Comparison of ENCODE assay signal across 7 cellular contexts in the genomic region with DNA sequence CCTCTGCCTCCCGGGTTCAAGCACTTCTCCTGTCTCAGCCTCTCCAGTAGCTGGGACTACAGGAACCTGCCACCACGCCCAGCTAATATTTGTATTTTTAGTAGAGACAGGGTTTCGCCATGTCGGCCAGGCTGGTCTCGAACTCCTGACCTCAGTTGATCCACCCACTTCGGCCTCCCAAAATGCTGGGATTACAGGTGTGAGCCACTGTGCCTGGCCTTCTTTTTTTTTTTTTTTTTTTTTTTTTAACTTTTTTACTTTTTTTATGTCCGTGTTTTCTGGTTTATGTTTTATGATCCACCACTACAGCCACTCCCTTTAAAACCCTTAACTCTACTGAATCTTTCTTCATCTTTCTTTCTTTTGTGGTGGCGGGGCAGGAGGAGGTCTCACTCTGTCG. TPM values are rescaled to one million over a fixed set of nuclear protein-coding genes. Genes with fewer than 3 reads are reported as not detected.
DNase-seq lines count a peak whose midpoint lies in the region; ATAC-seq and TF ChIP-seq lines count a peak whose summit lies in the region.
"Not testable (repeated sequence)": the region's sequence is repeated elsewhere in the genome, so short reads cannot be mapped to it uniquely, and the experiment has no call there.

No MANE protein-coding gene starts in this region.

- peak overlapping the region; percentile 25 for H3K27ac Mint-ChIP-seq in CD4-positive, alpha-beta T cell
- H3K27ac Mint-ChIP-seq in activated B cell treated with CpG ODN at 0.5 μM for 24 hours, result not testable (repeated sequence)
- peak overlapping the region; percentile 35 for H3K27ac Mint-ChIP-seq in activated T-helper 2 cell treated with anti-CD3 and anti-CD28 coated beads, Interferon-gamma antibody, Interleukin-2, Interleukin-4, amounts not matched to agents 10 μg/mL and 5 μg/mL and 100 μg/mL, durations not matched to agents 14 hours and 24 hours and 36 hours
- H3K27ac Mint-ChIP-seq in central memory CD8-positive, alpha-beta T cell (ENCODE audit: low read depth), result peak overlapping the region; percentile 86
- peak overlapping the region; percentile 33 for H3K27ac Mint-ChIP-seq in memory B cell

- not testable (repeated sequence) for BruUV-seq in IMR-90 (replicated peaks; lab: Mats Ljungman, UMichigan)

- peak overlapping the region; percentile 63; the same call in 1 of the 2 replicates for H2AK5ac ChIP-seq in IMR-90 (ENCODE audit: low read depth, low read length)

- not testable (repeated sequence) for H3K4me1 ChIP-seq in IMR-90 (ENCODE audit: control insufficient read depth, insufficient read depth, low read length)
- H3K4me1 ChIP-seq in osteoblast (ENCODE audit: insufficient read depth, low read length), result peaks cover 43% of the 10 kb centered on the region

- H3K36me3 ChIP-seq in IMR-90 (ENCODE audit: control insufficient read depth, insufficient read depth, low read length), result peaks cover 19% of the 10 kb centered on the region
- H3K36me3 ChIP-seq in osteoblast (ENCODE audit: insufficient read depth, low read length), result peaks cover 30% of the 10 kb centered on the region

- peak overlapping the region in 1 of 2 experiments; percentile 73; a peak in 2 of 4 replicates for H4K8ac ChIP-seq in IMR-90 (ENCODE audit: low read depth in 2 of 2, low read length in 2 of 2)

- peaks cover 3 to 33% of the 10 kb centered on the region in 2 experiments; a peak in 3 of 4 replicates for H3K79me1 ChIP-seq in IMR-90 (ENCODE audit: low read depth in 1 of 2, low read length in 2 of 2)

- H2BK120ac ChIP-seq in IMR-90 (ENCODE audit: low read depth, low read length), result not testable (repeated sequence)

- H2AFZ ChIP-seq in IMR-90 (replicated peaks; ENCODE audit: low read length, poor library complexity); osteoblast (ENCODE audit: low read length): not testable (repeated sequence)

- H3K56ac ChIP-seq in IMR-90 (ENCODE audit: extremely low read depth, insufficient read depth, low read length), result not testable (repeated sequence)

- H3K18ac ChIP-seq in IMR-90 (ENCODE audit: low read depth, low read length), result not testable (repeated sequence)

- ATAC-seq in CD4-positive, alpha-beta T cell (ENCODE audit: poor library complexity); IMR-90 (ENCODE audit: low read depth); activated B cell treated with CpG ODN at 0.5 μM for 24 hours (ENCODE audit: low read depth); central memory CD8-positive, alpha-beta T cell (replicated peaks; ENCODE audit: extremely low read depth, poor library complexity, severe bottlenecking); memory B cell (ENCODE audit: low read depth): not testable (repeated sequence)

- H3K9ac ChIP-seq in IMR-90 (ENCODE audit: low read depth, low read length), result not testable (repeated sequence)

- DNase-seq in CD4-positive, alpha-beta T cell; IMR-90; activated B cell treated with CpG ODN at 0.5 μM for 24 hours; activated T-helper 2 cell treated with anti-CD3 and anti-CD28 coated beads, Interferon-gamma antibody, Interleukin-2, Interleukin-4, amounts not matched to agents 10 μg/mL and 5 μg/mL and 100 μg/mL, durations not matched to agents 14 hours and 24 hours and 36 hours (ENCODE audit: low spot score); central memory CD8-positive, alpha-beta T cell (ENCODE audit: low spot score in 2 of 2); memory B cell (ENCODE audit: low spot score in 2 of 2); osteoblast (ENCODE audit: insufficient read length, low spot score, missing footprints): not testable (repeated sequence)

- H3K9me1 ChIP-seq in IMR-90 (ENCODE audit: insufficient read depth, low read length), result not testable (repeated sequence)

- H3K4me1 Mint-ChIP-seq in CD4-positive, alpha-beta T cell (ENCODE audit: low read depth), result peaks cover 55% of the 10 kb centered on the region
- peaks cover 40% of the 10 kb centered on the region for H3K4me1 Mint-ChIP-seq in activated B cell treated with CpG ODN at 0.5 μM for 24 hours
- H3K4me1 Mint-ChIP-seq in activated T-helper 2 cell treated with anti-CD3 and anti-CD28 coated beads, Interferon-gamma antibody, Interleukin-2, Interleukin-4, amounts not matched to agents 10 μg/mL and 5 μg/mL and 100 μg/mL, durations not matched to agents 14 hours and 24 hours and 36 hours (ENCODE audit: low read depth), result peaks cover 36% of the 10 kb centered on the region
- H3K4me1 Mint-ChIP-seq in central memory CD8-positive, alpha-beta T cell, result peaks cover 44% of the 10 kb centered on the region
- H3K4me1 Mint-ChIP-seq in memory B cell, result peaks cover 32% of the 10 kb centered on the region

- POLR2A ChIA-PET in CD4-positive, alpha-beta T cell (lab: Charles Lee); IMR-90 (lab: Charles Lee; ENCODE audit: unreplicated experiment); activated B cell treated with CpG ODN at 0.5 μM for 24 hours (lab: Charles Lee): not testable (repeated sequence)

- H3K23ac ChIP-seq in IMR-90 (ENCODE audit: low read depth, low read length), result not testable (repeated sequence)

- peak overlapping the region; percentile 13; the same call in 1 of the 2 replicates for H3K4me3 ChIP-seq in IMR-90 (ENCODE audit: insufficient read depth, low read depth, low read length)
- H3K4me3 ChIP-seq in osteoblast (ENCODE audit: insufficient read depth, low read length), result not testable (repeated sequence)

- CTCF ChIA-PET in CD4-positive, alpha-beta T cell (lab: Charles Lee), result interaction anchor here (1.9 kb wide), 1 partner anchor 143 kb away, joined by 10 read pairs; the partner anchor contains the start of gene SLC30A5
- CTCF ChIA-PET in IMR-90 (lab: Yijun Ruan, JAX); activated B cell treated with CpG ODN at 0.5 μM for 24 hours (lab: Charles Lee): not testable (repeated sequence)

- H3K27me3 ChIP-seq in CD4-positive, alpha-beta T cell (ENCODE audit: control insufficient read depth, insufficient read depth, low read length); IMR-90 (ENCODE audit: control insufficient read depth, insufficient read depth, low read length); osteoblast (ENCODE audit: insufficient read depth, low read length): not testable (repeated sequence)

- dilution Hi-C loops in IMR-90 (cut with HindIII; ENCODE audit: low sequenced_read_pairs, unreplicated experiment), result not testable (repeated sequence)

- H3K4me2 ChIP-seq in IMR-90 (ENCODE audit: low read depth, low read length), result peak overlapping the region; percentile 64
- peak overlapping the region; percentile 42 for H3K4me2 ChIP-seq in osteoblast (ENCODE audit: insufficient read depth, low read length)

- H3K36me3 Mint-ChIP-seq in CD4-positive, alpha-beta T cell (ENCODE audit: low read depth), result peaks cover 62% of the 10 kb centered on the region
- H3K36me3 Mint-ChIP-seq in activated B cell treated with CpG ODN at 0.5 μM for 24 hours (ENCODE audit: low read depth) (peaks cover 41% of the 10 kb centered on the region), memory B cell (peaks cover 17% of the 10 kb centered on the region)
- H3K36me3 Mint-ChIP-seq in activated T-helper 2 cell treated with anti-CD3 and anti-CD28 coated beads, Interferon-gamma antibody, Interleukin-2, Interleukin-4, amounts not matched to agents 10 μg/mL and 5 μg/mL and 100 μg/mL, durations not matched to agents 14 hours and 24 hours and 36 hours (ENCODE audit: low read depth), result peaks cover 42% of the 10 kb centered on the region
- peaks cover 11% of the 10 kb centered on the region for H3K36me3 Mint-ChIP-seq in central memory CD8-positive, alpha-beta T cell (ENCODE audit: insufficient read depth)

- H4K91ac ChIP-seq in IMR-90 (ENCODE audit: insufficient read depth, low read depth, low read length), result peak overlapping the region; percentile 22; the same call in 1 of the 2 replicates

- not testable (repeated sequence) for H4K5ac ChIP-seq in IMR-90 (ENCODE audit: low read depth, low read length)

- H3K9me3 Mint-ChIP-seq in CD4-positive, alpha-beta T cell; activated B cell treated with CpG ODN at 0.5 μM for 24 hours; activated T-helper 2 cell treated with anti-CD3 and anti-CD28 coated beads, Interferon-gamma antibody, Interleukin-2, Interleukin-4, amounts not matched to agents 10 μg/mL and 5 μg/mL and 100 μg/mL, durations not matched to agents 14 hours and 24 hours and 36 hours; central memory CD8-positive, alpha-beta T cell; memory B cell: not testable (repeated sequence)

- intact Hi-C loops in CD4-positive, alpha-beta T cell (cut with DNase I, micrococcal nuclease), result loop anchor here in 1 of 2 experiments (5.0 kb wide), 3 partner anchors 96 to 144 kb away; partner anchors contain the start of genes AK6, CCDC125, RAD17 and SLC30A5
- intact Hi-C loops in IMR-90 (cut with micrococcal nuclease), result loop anchor here (5.0 kb wide), 1 partner anchor 96 kb away; the partner anchor contains the start of gene CCDC125
- intact Hi-C loops in activated B cell treated with CpG ODN at 0.5 μM for 24 hours (cut with micrococcal nuclease); activated T-helper 2 cell treated with anti-CD3 and anti-CD28 coated beads, Interferon-gamma antibody, Interleukin-2, Interleukin-4, amounts not matched to agents 10 μg/mL and 5 μg/mL and 100 μg/mL, durations not matched to agents 14 hours and 24 hours and 36 hours (cut with micrococcal nuclease): not testable (repeated sequence)

- in situ Hi-C loops in IMR-90 (cut with MboI; ENCODE audit: low sequenced_read_pairs), result not testable (repeated sequence)

- not testable (repeated sequence) for H3K27me3 Mint-ChIP-seq in CD4-positive, alpha-beta T cell; activated B cell treated with CpG ODN at 0.5 μM for 24 hours; activated T-helper 2 cell treated with anti-CD3 and anti-CD28 coated beads, Interferon-gamma antibody, Interleukin-2, Interleukin-4, amounts not matched to agents 10 μg/mL and 5 μg/mL and 100 μg/mL, durations not matched to agents 14 hours and 24 hours and 36 hours (ENCODE audit: low read depth); central memory CD8-positive, alpha-beta T cell; memory B cell

- H3K79me2 ChIP-seq in osteoblast (ENCODE audit: insufficient read depth, low read length), result peaks cover 63% of the 10 kb centered on the region

- TF ChIP-seq POLR2A in IMR-90 (IDR thresholded peaks at IDR 0.05; ENCODE audit: low read depth, low read length), result not testable (repeated sequence)

- H2BK15ac ChIP-seq in IMR-90 (ENCODE audit: low read depth, low read length), result peak overlapping the region; percentile 65; the same call in 1 of the 3 replicates

- H2AK9ac ChIP-seq in IMR-90 (replicated peaks; ENCODE audit: low read depth, low read length, poor library complexity), result not testable (repeated sequence)

- not testable (repeated sequence) for TF ChIP-seq RAD21 in IMR-90 (IDR thresholded peaks at IDR 0.05; ENCODE audit: low read length)

- not testable (repeated sequence) for H3K27ac ChIP-seq in CD4-positive, alpha-beta T cell (ENCODE audit: low read depth, low read length); osteoblast (ENCODE audit: low read depth, low read length)
- H3K27ac ChIP-seq in IMR-90 (ENCODE audit: insufficient read depth, low read length), result peak overlapping the region; percentile 76; the same call in 1 of the 2 replicates

- TF ChIP-seq CTCF in CD4-positive, alpha-beta T cell (IDR thresholded peaks at IDR 0.05); IMR-90 (conservative IDR thresholded peaks at IDR 0.05; ENCODE audit: low read depth, low read length); activated B cell treated with CpG ODN at 0.5 μM for 24 hours (IDR thresholded peaks at IDR 0.05); osteoblast (IDR thresholded peaks at IDR 0.05; ENCODE audit: extremely low read depth, low read depth, low read length): not testable (repeated sequence)

- WGBS in IMR-90 (ENCODE audit: extremely low coverage in 2 of 2, insufficient read length in 1 of 2), 2 experiments, result no CpG with 5 or more reads among the region's 9 CpGs

- not testable (repeated sequence) for H3K9me3 ChIP-seq in CD4-positive, alpha-beta T cell (ENCODE audit: control insufficient read depth, low read length); IMR-90 (ENCODE audit: control insufficient read depth, insufficient read depth, low read length); osteoblast (ENCODE audit: low read depth, low read length)

- H3K14ac ChIP-seq in IMR-90 (replicated peaks; ENCODE audit: low read depth, low read length), result peak overlapping the region; percentile 51; the same call in 1 of the 2 replicates

- not testable (repeated sequence) for H4K20me1 ChIP-seq in IMR-90 (ENCODE audit: insufficient read depth, low read length)
- H4K20me1 ChIP-seq in osteoblast (ENCODE audit: insufficient read depth, low read length), result peaks cover 12% of the 10 kb centered on the region

- H3K4me3 Mint-ChIP-seq in CD4-positive, alpha-beta T cell, result peak overlapping the region; percentile 84
- H3K4me3 Mint-ChIP-seq in activated B cell treated with CpG ODN at 0.5 μM for 24 hours, result peak overlapping the region; percentile 51
- H3K4me3 Mint-ChIP-seq in activated T-helper 2 cell treated with anti-CD3 and anti-CD28 coated beads, Interferon-gamma antibody, Interleukin-2, Interleukin-4, amounts not matched to agents 10 μg/mL and 5 μg/mL and 100 μg/mL, durations not matched to agents 14 hours and 24 hours and 36 hours (ENCODE audit: low read depth), result peak overlapping the region; percentile 80
- peak overlapping the region; percentile 90 for H3K4me3 Mint-ChIP-seq in central memory CD8-positive, alpha-beta T cell
- H3K4me3 Mint-ChIP-seq in memory B cell, result peak overlapping the region; percentile 43

- H3K4ac ChIP-seq in IMR-90 (ENCODE audit: low read depth, low read length), result peak overlapping the region; percentile 54; the same call in 1 of the 2 replicates

- H2BK20ac ChIP-seq in IMR-90 (ENCODE audit: low read depth, low read length), result not testable (repeated sequence)

- H2BK5ac ChIP-seq in IMR-90 (ENCODE audit: low read depth, low read length, poor library complexity, severe bottlenecking), result peak overlapping the region; percentile 74

RNA-seq across cellular contexts. Expression of gene CDK7, which starts 2.0 kb away (rescaled TPM):
- 10 to 100 TPM; 30.1 to 33.0 TPM for total RNA-seq in CD4-positive, alpha-beta T cell
- 65.6 and 114 TPM in 2 replicates for total RNA-seq in IMR-90 (2012; rRNA removed)
- 46.3 and 59.8 TPM in 2 replicates for polyA plus RNA-seq in IMR-90 (2012; rRNA removed)
- 9.4 and 9.6 TPM in 2 replicates for polyA plus RNA-seq in IMR-90 (2012; cell fraction: cytosol; rRNA removed)
- 5.2 and 38.2 TPM in 2 replicates for polyA plus RNA-seq in IMR-90 (2012; cell fraction: nucleus; rRNA removed; ENCODE audit: low replicate concordance)
- total RNA-seq in activated B cell treated with CpG ODN at 0.5 μM for 24 hours, result 27.1 and 33.5 TPM in 2 replicates
- total RNA-seq in activated T-helper 2 cell treated with anti-CD3 and anti-CD28 coated beads, Interferon-gamma antibody, Interleukin-2, Interleukin-4, amounts not matched to agents 10 μg/mL and 5 μg/mL and 100 μg/mL, durations not matched to agents 14 hours and 24 hours and 36 hours, result 46.0 and 49.4 TPM in 2 replicates
- total RNA-seq in osteoblast, result 41.5 and 44.5 TPM in 2 replicates

RNA-seq across cellular contexts. Expression of gene CENPH, which starts 47.4 kb away (rescaled TPM):
- total RNA-seq in CD4-positive, alpha-beta T cell, result 1 to 10 TPM; 4.0 to 5.6 TPM
- total RNA-seq in IMR-90 (2012; rRNA removed) (3.8 and 10.8 TPM in 2 replicates), activated B cell treated with CpG ODN at 0.5 μM for 24 hours (13.0 and 13.5 TPM in 2 replicates), osteoblast (4.7 and 5.0 TPM in 2 replicates)
- 6.6 and 7.8 TPM in 2 replicates for polyA plus RNA-seq in IMR-90 (2012; rRNA removed)
- polyA plus RNA-seq in IMR-90 (2012; cell fraction: cytosol; rRNA removed), result 1.4 and 7.8 TPM in 2 replicates
- polyA plus RNA-seq in IMR-90 (2012; cell fraction: nucleus; rRNA removed; ENCODE audit: low replicate concordance), result 0.47 and 1.1 TPM in 2 replicates
- 35.3 and 37.0 TPM in 2 replicates for total RNA-seq in activated T-helper 2 cell treated with anti-CD3 and anti-CD28 coated beads, Interferon-gamma antibody, Interleukin-2, Interleukin-4, amounts not matched to agents 10 μg/mL and 5 μg/mL and 100 μg/mL, durations not matched to agents 14 hours and 24 hours and 36 hours
